In genomic region chr16:20763461-20764232, GRCh38 we compare ENCODE assay signal across 8 cellular contexts. TPM values are rescaled to one million over a fixed set of nuclear protein-coding genes. Genes with fewer than 3 reads are reported as not detected.
A peak's percentile ranks its signal among the peaks of the same experiment; 100 is the strongest.
DNase-seq lines count a peak whose midpoint lies in the region; ATAC-seq and TF ChIP-seq lines count a peak whose summit lies in the region.

ACSM3 (plus strand) TSS chr16:20764014; CDS start chr16:20770035, 6,021 bp downstream.

- H3K4me3 Mint-ChIP-seq in activated T-cell treated with anti-CD3 and anti-CD28 coated beads, Interleukin-2, amount 50 U/mL, for 24 hours, result peak within 1 kb of the TSS; percentile 80
- peak within 1 kb of the TSS; percentile 16 for H3K4me3 Mint-ChIP-seq in neural progenitor cell

- no peaks in the 10 kb centered on the region for H3K9me3 Mint-ChIP-seq in activated T-cell treated with anti-CD3 and anti-CD28 coated beads, Interleukin-2, amount 50 U/mL, for 24 hours
- H3K9me3 Mint-ChIP-seq in neural progenitor cell, result peaks cover 8% of the 10 kb centered on the region

- H3K27me3 ChIP-seq in neural progenitor cell, result no peaks in the 10 kb centered on the region
- no peaks in the 10 kb centered on the region for H3K27me3 ChIP-seq in tibial artery

- H3K4me3 ChIP-seq in fibroblast of mammary gland (ENCODE audit: control insufficient read depth, low read depth, low read length) (peak within 1 kb of the TSS; percentile 63), neural progenitor cell (no peak within 1 kb of the TSS), tibial artery (peak within 1 kb of the TSS; percentile 44 to 52)

- H3K9me3 ChIP-seq in neural progenitor cell (ENCODE audit: low read depth) (peaks cover 4% of the 10 kb centered on the region), tibial artery (no peaks in the 10 kb centered on the region)

- ATAC-seq in HG02970 (IDR thresholded peaks at IDR 0.05; ENCODE audit: low FRiP score, unreplicated experiment), result peak; percentile 98

- H3K27ac Mint-ChIP-seq in activated T-cell treated with anti-CD3 and anti-CD28 coated beads, Interleukin-2, amount 50 U/mL, for 24 hours, result peak within 1 kb of the TSS; percentile 93
- H3K27ac Mint-ChIP-seq in neural progenitor cell, result no peak within 1 kb of the TSS

- H3K36me3 ChIP-seq in neural progenitor cell, result no peaks in the 10 kb centered on the region
- no peaks in the 10 kb centered on the region for H3K36me3 ChIP-seq in tibial artery

- H3F3A ChIP-seq in neural progenitor cell (ENCODE audit: low read depth), result no peaks in the 10 kb centered on the region

- intact Hi-C loops in tibial artery (cut with DNase I; ENCODE audit: low total_unique reads), result no loop called here

- TF ChIP-seq CTCF in fibroblast of mammary gland (conservative IDR thresholded peaks at IDR 0.05; ENCODE audit: control insufficient read depth, insufficient read depth, low read depth, low read length) (no peak), neural progenitor cell (IDR thresholded peaks at IDR 0.05) (no peak), tibial artery (IDR thresholded peaks at IDR 0.05) (no peak)

- peaks cover 4% of the 10 kb centered on the region for H3K36me3 Mint-ChIP-seq in activated T-cell treated with anti-CD3 and anti-CD28 coated beads, Interleukin-2, amount 50 U/mL, for 24 hours (ENCODE audit: low read depth)
- no peaks in the 10 kb centered on the region for H3K36me3 Mint-ChIP-seq in neural progenitor cell

- H3K4me1 ChIP-seq in neural progenitor cell (no peaks in the 10 kb centered on the region), tibial artery (no peaks in the 10 kb centered on the region)

- no peak within 1 kb of the TSS for H3K27ac ChIP-seq in neural progenitor cell
- H3K27ac ChIP-seq in tibial artery, result peak within 1 kb of the TSS; percentile 57 to 71

- no peak within 1 kb of the TSS for H3K9ac ChIP-seq in neural progenitor cell

- peaks cover 28% of the 10 kb centered on the region for H3K4me1 Mint-ChIP-seq in activated T-cell treated with anti-CD3 and anti-CD28 coated beads, Interleukin-2, amount 50 U/mL, for 24 hours (ENCODE audit: low read depth)
- peaks cover 5% of the 10 kb centered on the region for H3K4me1 Mint-ChIP-seq in neural progenitor cell

- no peaks in the 10 kb centered on the region for H3K27me3 Mint-ChIP-seq in activated T-cell treated with anti-CD3 and anti-CD28 coated beads, Interleukin-2, amount 50 U/mL, for 24 hours
- H3K27me3 Mint-ChIP-seq in neural progenitor cell (ENCODE audit: insufficient read depth, low read depth), result peaks cover 4% of the 10 kb centered on the region

- peak within 1 kb of the TSS; percentile 50 for H3K4me2 ChIP-seq in neural progenitor cell

- DNase-seq in NK-92 treated with Interleukin-12 subunit alpha and Interleukin-12 subunit beta, amount 100 ng/mL, for 24 hours (lab: John Stamatoyannopoulos, UW), result peak; percentile 20
- DNase-seq in NK-92 (lab: John Stamatoyannopoulos, UW; ENCODE audit: unreplicated experiment) (no peak), NOMO-1 treated with DMSO at 0.1 percent for 48 hours (lab: John Stamatoyannopoulos, UW; ENCODE audit: unreplicated experiment) (peak; percentile 97), fibroblast of mammary gland (ENCODE audit: low read depth) (peak; percentile 81), neural progenitor cell (ENCODE audit: low spot score) (peak; percentile 52), tibial artery (peak; percentile 42 to 71)
- DNase-seq in activated T-cell treated with anti-CD3 and anti-CD28 coated beads, Interleukin-2, amount 50 U/mL, for 24 hours, result peak; percentile 47

- H3K79me2 ChIP-seq in neural progenitor cell (ENCODE audit: low read depth), result no peaks in the 10 kb centered on the region

- peak within 1 kb of the TSS; percentile 100 for H2AFZ ChIP-seq in neural progenitor cell (replicated peaks)

- H4K20me1 ChIP-seq in neural progenitor cell (ENCODE audit: low read depth), result no peaks in the 10 kb centered on the region

RNA-seq across cellular contexts. Expression of gene ACSM3, which starts in this region (rescaled TPM):
- total RNA-seq in neural progenitor cell (ENCODE audit: low replicate concordance), result 2.9 and 3.8 TPM in 2 replicates
